Comparison of ENCODE assay signal across 14 cellular contexts in the genomic region with DNA sequence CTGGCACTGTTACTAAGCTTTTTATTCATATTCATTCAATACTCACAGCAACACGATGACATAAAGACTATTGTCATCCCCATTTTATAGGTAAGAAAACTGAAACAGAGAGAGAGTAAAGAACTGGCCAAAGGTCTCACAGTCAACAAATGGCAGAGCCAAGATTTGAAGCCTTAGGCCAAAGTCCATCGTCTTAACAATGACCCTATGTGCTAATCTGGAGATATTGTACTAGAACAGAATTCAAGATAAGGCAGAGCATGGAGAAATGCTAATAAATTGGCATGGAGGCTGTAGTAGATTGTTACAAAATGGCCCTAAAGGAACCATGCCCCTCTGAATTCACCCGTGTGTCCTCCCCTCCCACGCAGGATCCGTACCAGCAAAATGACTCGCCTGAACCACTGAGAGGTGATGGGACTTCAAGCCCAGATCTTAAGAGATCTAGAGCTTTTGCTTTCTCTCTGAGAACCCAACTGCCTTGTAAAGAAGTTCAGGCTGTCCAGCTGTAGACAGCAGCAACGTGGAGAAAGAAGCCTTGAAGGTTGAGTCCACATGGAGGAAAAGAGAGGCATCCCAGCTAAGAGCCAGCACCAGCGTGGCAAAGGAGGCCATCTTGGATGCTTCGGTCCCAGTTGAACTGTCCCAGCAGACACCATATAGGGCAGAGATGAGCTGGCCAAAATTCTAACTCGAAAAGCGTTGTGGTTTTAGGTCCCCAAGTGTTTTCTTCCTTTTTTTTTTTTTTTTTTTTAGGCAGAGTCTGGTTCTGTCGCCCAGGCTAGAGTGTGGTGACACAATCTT. TPM values are rescaled to one million over a fixed set of nuclear protein-coding genes. Genes with fewer than 3 reads are reported as not detected.
DNase-seq lines count a peak whose midpoint lies in the region; ATAC-seq and TF ChIP-seq lines count a peak whose summit lies in the region.
"Had no signal": no experiment of that assay in that cellular context is flagged by ENCODE, and none has a peak within 500 bp of the region (broad histone marks: within the 10 kb centered on the region; RNA-seq: fewer than 3 reads in every experiment).

No MANE protein-coding gene starts in this region.

- H3K27ac ChIP-seq in 22Rv1 (peak overlapping the region; percentile 61), lower lobe of right lung (no peak overlapping the region), tibial artery (no peak overlapping the region), GM23248 (no peak overlapping the region)
- H3K27ac ChIP-seq: BLaER1, ovary had no signal

- no peaks in the 10 kb centered on the region for H3K36me3 ChIP-seq in lower lobe of right lung
- no peaks in the 10 kb centered on the region for H3K36me3 ChIP-seq in tibial artery
- H3K36me3 ChIP-seq in GM23248 (ENCODE audit: low read depth) = no peaks in the 10 kb centered on the region
- H3K36me3 ChIP-seq: BLaER1, ovary had no signal

- no peak for TF ChIP-seq CTCF in 22Rv1 (IDR thresholded peaks at IDR 0.05)
- no peak for TF ChIP-seq CTCF in lower lobe of right lung (IDR thresholded peaks at IDR 0.05)
- no peak for TF ChIP-seq CTCF in tibial artery (IDR thresholded peaks at IDR 0.05)

- H3K4me1 ChIP-seq in lower lobe of right lung = no peaks in the 10 kb centered on the region
- H3K4me1 ChIP-seq in tibial artery = no peaks in the 10 kb centered on the region
- H3K4me1 ChIP-seq in GM23248 (ENCODE audit: insufficient read depth) = no peaks in the 10 kb centered on the region
- H3K4me1 ChIP-seq: BLaER1 had no signal

- H3K9me3 ChIP-seq in lower lobe of right lung (no peaks in the 10 kb centered on the region), tibial artery (no peaks in the 10 kb centered on the region), GM23248 (ENCODE audit: low read depth) (no peaks in the 10 kb centered on the region)
- H3K9me3 ChIP-seq: BLaER1, ovary had no signal

- no peak overlapping the region for H2AFZ ChIP-seq in GM23248

- H3K27me3 ChIP-seq in lower lobe of right lung (ENCODE audit: low read depth) (no peaks in the 10 kb centered on the region), tibial artery (no peaks in the 10 kb centered on the region), GM23248 (replicated peaks; ENCODE audit: insufficient read depth) (no peaks in the 10 kb centered on the region)
- H3K27me3 ChIP-seq: BLaER1, ovary had no signal

- no peak overlapping the region for H3K4me2 ChIP-seq in GM23248 (ENCODE audit: unreplicated experiment)
- H3K4me2 ChIP-seq: BLaER1 had no signal

- H3K9ac ChIP-seq in GM23248 = no peak overlapping the region
- H3K9ac ChIP-seq: BLaER1 had no signal

- 74 to 75% methylated on average over 12 of the region's 12 CpGs for WGBS in GM23248 (ENCODE audit: low coverage in 1 of 2, low lambda C conversion rate in 2 of 2, missing lambda C conversion rate in 2 of 2), 2 experiments

- H3K79me2 ChIP-seq in GM23248 (ENCODE audit: insufficient read depth) = no peaks in the 10 kb centered on the region

- H3K9me2 ChIP-seq in GM23248 (ENCODE audit: insufficient read depth) = no peaks in the 10 kb centered on the region

- intact Hi-C loops in lower lobe of right lung (cut with DNase I) (no loop called here), tibial artery (cut with DNase I; ENCODE audit: low total_unique reads) (no loop called here)

- DNase-seq in CD1c-positive myeloid dendritic cell (ENCODE audit: extremely low spot score) (peak; percentile 64), SIG-M5 (lab: John Stamatoyannopoulos, UW) (peak; percentile 7), lower lobe of right lung (no peak), Kasumi-1 (lab: John Stamatoyannopoulos, UW) (no peak), tibial artery (no peak), GM23248 (no peak)
- DNase-seq: central memory CD4-positive, alpha-beta T cell; effector memory CD8-positive, alpha-beta T cell; hypothalamus; kidney glomerular epithelial cell; NCI-H1694; ovary had no signal

- H3F3A ChIP-seq in GM23248 (ENCODE audit: insufficient read depth) = no peaks in the 10 kb centered on the region

- no peaks in the 10 kb centered on the region for H4K20me1 ChIP-seq in GM23248 (ENCODE audit: insufficient read depth)
- H4K20me1 ChIP-seq: BLaER1 had no signal

- peak; percentile 45 to 72 for ATAC-seq in lower lobe of right lung
- ATAC-seq: effector memory CD8-positive, alpha-beta T cell had no signal

- in situ Hi-C loops in GM23248 (cut with MboI) = no loop called here

- H3K4me3 ChIP-seq in lower lobe of right lung (no peak overlapping the region), tibial artery (no peak overlapping the region), GM23248 (no peak overlapping the region)
- H3K4me3 ChIP-seq: BLaER1, ovary had no signal

RNA-seq across cellular contexts. Expression of gene RBM47, which starts 52.8 kb away (rescaled TPM):
- total RNA-seq in lower lobe of right lung = 108 TPM
- total RNA-seq in GM23248 (2014; rRNA removed; shearing (Covaris generic)) = 1.3 and 2.0 TPM in 2 replicates
- polyA plus RNA-seq in GM23248 (2016; fragmentation: Nextera tagmentation; extraction: Ambion mirVana) = 0.70 and 0.94 TPM in 2 replicates

Comparison
In these comparisons a context has a peak if more than half of its experiments do, and no peak if none do; other contexts are left out.
1. DNase-seq: peak in CD1c-positive myeloid dendritic cell (single experiment) and SIG-M5 (single experiment); none in lower lobe of right lung (single experiment), Kasumi-1 (0 of 2), tibial artery (0 of 2) and GM23248 (single experiment).
2. RNA of gene RBM47, which starts 52.8 kb away (total RNA-seq): 108 TPM in lower lobe of right lung (single experiment); 1.3 to 2.0 TPM in GM23248; every median in the first group is over 10 times any median in the second.